ENCODE assay signal across 1 cellular context in the genomic region with DNA sequence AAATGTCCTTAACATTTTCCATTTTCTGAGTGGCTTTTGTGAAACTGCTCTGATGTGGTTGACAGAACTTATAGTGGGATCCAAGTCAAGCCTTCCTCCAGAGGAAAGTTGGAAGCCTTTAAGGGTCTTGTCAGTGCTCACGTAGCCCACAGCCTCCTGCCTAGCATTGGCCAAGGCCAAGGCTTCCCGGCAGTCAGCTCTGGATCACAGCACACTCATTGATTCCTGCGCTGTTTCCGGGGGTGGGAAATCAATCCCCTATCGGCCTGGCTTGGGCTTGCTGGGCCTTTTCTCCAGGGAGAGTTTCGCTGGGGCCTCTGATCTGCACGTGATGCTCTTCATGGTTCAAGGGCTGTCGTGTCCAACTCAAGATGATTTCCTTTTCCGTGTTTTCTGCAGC.
TF ChIP-seq lines count a peak whose summit lies in the region.

No MANE protein-coding gene starts in this region.

TF ChIP-seq in GM23338, 12 proteins besides CTCF, POLR2A, EP300 and RAD21 (continued from another document):
- TF ChIP-seq ZNF462 (CRISPR knock-in tag; IDR thresholded peaks at IDR 0.05), result no peak
- no peak for TF ChIP-seq ZNF331 (CRISPR knock-in tag; IDR thresholded peaks at IDR 0.05; ENCODE audit: low read depth)
- no peak for TF ChIP-seq EZH2 (IDR thresholded peaks at IDR 0.05; ENCODE audit: low read depth, unreplicated experiment)
- no peak for TF ChIP-seq EZH2phosphoT487 (IDR thresholded peaks at IDR 0.05; ENCODE audit: unreplicated experiment)
- no peak for TF ChIP-seq ZNF114 (CRISPR knock-in tag; IDR thresholded peaks at IDR 0.05)
